In the genomic region with DNA sequence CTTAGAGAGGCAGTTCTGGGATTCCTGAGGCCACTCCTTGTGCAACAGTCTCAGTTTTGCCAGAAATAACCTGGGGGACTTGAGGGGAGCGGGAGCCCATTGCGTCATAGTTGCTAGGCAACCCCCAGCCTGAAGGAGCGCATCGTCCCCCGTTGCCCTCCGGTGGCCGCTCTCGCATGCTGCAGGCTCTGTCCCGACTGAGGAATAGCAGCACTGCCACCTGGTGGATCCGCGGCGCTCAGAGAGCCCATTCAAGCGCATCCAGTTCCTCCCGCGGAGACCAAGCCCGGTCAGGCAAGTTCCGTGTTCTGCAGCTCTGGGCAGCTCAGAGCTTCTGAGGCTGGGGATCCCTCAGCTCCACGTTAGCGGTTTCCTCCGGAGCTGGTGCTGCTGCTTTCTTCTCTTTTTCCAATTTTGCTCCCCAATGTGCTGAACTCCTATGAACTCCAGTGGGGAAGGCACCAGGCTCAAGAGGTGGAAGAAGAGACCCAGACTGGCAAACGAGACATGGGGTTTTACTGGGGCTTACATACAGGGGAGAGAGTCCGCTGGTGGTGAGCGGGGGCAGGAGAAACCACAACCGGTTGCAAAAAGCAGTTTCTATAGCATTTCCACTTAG, we compare ENCODE assay signal across 9 cellular contexts. TPM values are rescaled to one million over a fixed set of nuclear protein-coding genes. Genes with fewer than 3 reads are reported as not detected.
DNase-seq lines count a peak whose midpoint lies in the region; ATAC-seq and TF ChIP-seq lines count a peak whose summit lies in the region.
"Had no signal": no experiment of that assay in that cellular context is flagged by ENCODE, and none has a peak within 500 bp of the region (broad histone marks: within the 10 kb centered on the region; RNA-seq: fewer than 3 reads in every experiment).

No MANE protein-coding gene starts in this region.

- H3K4me3 ChIP-seq in NT2/D1 (ENCODE audit: insufficient read length, low read depth): no peak overlapping the region

- no peaks in the 10 kb centered on the region for H3K36me3 Mint-ChIP-seq in endothelial cell (ENCODE audit: low read depth, unreplicated experiment)

- DNase-seq in DMS79 (lab: John Stamatoyannopoulos, UW) (peak; percentile 76), HuH-7.5 (ENCODE audit: low spot score) (peak; percentile 91), NT2/D1 (ENCODE audit: low read depth, low spot score) (peak; percentile 96), endothelial cell (ENCODE audit: low spot score) (peak; percentile 97), middle frontal gyrus (ENCODE audit: extremely low spot score, low spot score) (peak; percentile 88)
- peak; percentile 65 to 77 (median 69) for DNase-seq in activated CD8-positive, alpha-beta memory T cell treated with anti-CD3 and anti-CD28 coated beads for 48 hours (ENCODE audit: low read depth in 2 of 3, low spot score in 2 of 3)
- peak; percentile 61 to 74 for DNase-seq in stimulated activated CD8-positive, alpha-beta memory T cell treated with anti-CD3 and anti-CD28 coated beads, Interleukin-4, amount 100 ng/mL, for 4 hours (ENCODE audit: low read depth in 2 of 2, low spot score in 1 of 2)

- no peak overlapping the region for H3K9ac ChIP-seq in NT2/D1 (ENCODE audit: insufficient read length, low read depth)

- H3K36me3 ChIP-seq in NT2/D1 (ENCODE audit: insufficient read depth, insufficient read length, low read length): peaks cover 35% of the 10 kb centered on the region

- H3K27me3 ChIP-seq in NT2/D1 (ENCODE audit: insufficient read depth, insufficient read length): peaks cover 5% of the 10 kb centered on the region

- peak; percentile 98 for ATAC-seq in GM21529 (IDR thresholded peaks at IDR 0.05; ENCODE audit: unreplicated experiment)

- peak; percentile 91 for TF ChIP-seq CTCF in endothelial cell (IDR thresholded peaks at IDR 0.05; ENCODE audit: unreplicated experiment)

- H3K4me1 ChIP-seq in NT2/D1 (ENCODE audit: insufficient read depth, insufficient read length): peaks cover 9% of the 10 kb centered on the region

- H3K27ac Mint-ChIP-seq in endothelial cell (ENCODE audit: unreplicated experiment): no peak overlapping the region
- H3K27ac Mint-ChIP-seq: stimulated activated naive CD8-positive, alpha-beta T cell treated with anti-CD3 and anti-CD28 coated beads, Interleukin-15, Interleukin-2, amounts not matched to agents 100 ng/mL and 50 ng/mL, for 24 hours had no signal

- H3K9me3 ChIP-seq in NT2/D1 (ENCODE audit: insufficient read depth, low read length): no peaks in the 10 kb centered on the region

- no peak overlapping the region for H3K4me3 Mint-ChIP-seq in endothelial cell (ENCODE audit: unreplicated experiment)
- H3K4me3 Mint-ChIP-seq: stimulated activated naive CD8-positive, alpha-beta T cell treated with anti-CD3 and anti-CD28 coated beads, Interleukin-15, Interleukin-2, amounts not matched to agents 100 ng/mL and 50 ng/mL, for 24 hours had no signal

- H3K4me1 Mint-ChIP-seq in endothelial cell (ENCODE audit: unreplicated experiment): peaks cover 16% of the 10 kb centered on the region

- H3K9me3 Mint-ChIP-seq in endothelial cell (ENCODE audit: unreplicated experiment): no peaks in the 10 kb centered on the region
- H3K9me3 Mint-ChIP-seq: stimulated activated naive CD8-positive, alpha-beta T cell treated with anti-CD3 and anti-CD28 coated beads, Interleukin-15, Interleukin-2, amounts not matched to agents 100 ng/mL and 50 ng/mL, for 24 hours had no signal

- peaks cover 10% of the 10 kb centered on the region for H3K27me3 Mint-ChIP-seq in endothelial cell (ENCODE audit: unreplicated experiment)

RNA-seq across cellular contexts. Expression of a gene that starts 15.1 kb away (rescaled TPM):
- 2.1 TPM for total RNA-seq in endothelial cell (ENCODE audit: unreplicated experiment)

RNA-seq across cellular contexts. Expression of a gene that starts 44.9 kb away (rescaled TPM):
- 23.8 TPM for total RNA-seq in endothelial cell (ENCODE audit: unreplicated experiment)
